Comparison of ENCODE assay signal across 28 cellular contexts in genomic region chr10:75032813-75033212, GRCh38.
DNase-seq lines count a peak whose midpoint lies in the region; ATAC-seq and TF ChIP-seq lines count a peak whose summit lies in the region.
"Had no signal": no experiment of that assay in that cellular context is flagged by ENCODE, and none has a peak within 500 bp of the region (broad histone marks: within the 10 kb centered on the region; RNA-seq: fewer than 3 reads in every experiment).

No MANE protein-coding gene starts in this region.

- peaks cover 41% of the 10 kb centered on the region for H3K4me1 Mint-ChIP-seq in activated CD4-positive, alpha-beta T cell treated with anti-CD3 and anti-CD28 coated beads, Interleukin-2, amount 10 ng/mL, durations not matched to agents 24 days and 14 days
- peaks cover 11% of the 10 kb centered on the region for H3K4me1 Mint-ChIP-seq in neural crest cell

- intact Hi-C loops in activated CD4-positive, alpha-beta T cell treated with anti-CD3 and anti-CD28 coated beads, Interleukin-2, amount 10 ng/mL, durations not matched to agents 24 days and 14 days (cut with micrococcal nuclease) = no loop called here
- intact Hi-C loops in left ventricle myocardium inferior (cut with micrococcal nuclease) = no loop called here
- intact Hi-C loops in heart left ventricle (cut with DNase I) = loop anchor here in 4 of 10 donors (5.0 to 10.0 kb wide), 3 partner anchors 39 to 64 kb away; a partner anchor contains a TSS

- H3K4me3 Mint-ChIP-seq in activated CD4-positive, alpha-beta T cell treated with anti-CD3 and anti-CD28 coated beads, Interleukin-2, amount 10 ng/mL, durations not matched to agents 24 days and 14 days = no peak overlapping the region
- no peak overlapping the region for H3K4me3 Mint-ChIP-seq in neural crest cell
- H3K4me3 Mint-ChIP-seq: B cell; CD8-positive, alpha-beta memory T cell; GM23338; H9 had no signal

- no peaks in the 10 kb centered on the region for H3K27me3 Mint-ChIP-seq in activated CD4-positive, alpha-beta T cell treated with anti-CD3 and anti-CD28 coated beads, Interleukin-2, amount 10 ng/mL, durations not matched to agents 24 days and 14 days
- H3K27me3 Mint-ChIP-seq in neural crest cell (ENCODE audit: low read depth) = no peaks in the 10 kb centered on the region
- H3K27me3 Mint-ChIP-seq: B cell; CD8-positive, alpha-beta memory T cell had no signal

- no peak for ATAC-seq in heart left ventricle

- peaks cover 33% of the 10 kb centered on the region for H3K4me1 ChIP-seq in left ventricle myocardium inferior
- H3K4me1 ChIP-seq in heart left ventricle = peaks cover 0 to 19% (median 9%) of the 10 kb centered on the region in 12 donors

- H3K4me3 ChIP-seq in left ventricle myocardium inferior = no peak overlapping the region
- H3K4me3 ChIP-seq in heart left ventricle = no peak overlapping the region
- H3K4me3 ChIP-seq: GM23338, K562 had no signal

- 94 to 96% (median 95%) methylated on average over 8 of the region's 8 CpGs for WGBS in heart left ventricle, 4 donors

- peaks cover 16% of the 10 kb centered on the region for H3K9me3 Mint-ChIP-seq in activated CD4-positive, alpha-beta T cell treated with anti-CD3 and anti-CD28 coated beads, Interleukin-2, amount 10 ng/mL, durations not matched to agents 24 days and 14 days
- H3K9me3 Mint-ChIP-seq in neural crest cell = no peaks in the 10 kb centered on the region
- H3K9me3 Mint-ChIP-seq: CD8-positive, alpha-beta memory T cell; GM23338; H9 had no signal

- H3K27ac ChIP-seq in left ventricle myocardium inferior (replicated peaks) (peak overlapping the region; percentile 75), heart left ventricle (peak overlapping the region in 1 of 12 donors; percentile 65)
- H3K27ac ChIP-seq: 22Rv1, C4-2B had no signal

- H3K36me3 ChIP-seq in left ventricle myocardium inferior = peaks cover 32% of the 10 kb centered on the region
- peaks cover 0 to 39% (median 31%) of the 10 kb centered on the region in 9 donors for H3K36me3 ChIP-seq in heart left ventricle

- peaks cover 36% of the 10 kb centered on the region for H3K36me3 Mint-ChIP-seq in activated CD4-positive, alpha-beta T cell treated with anti-CD3 and anti-CD28 coated beads, Interleukin-2, amount 10 ng/mL, durations not matched to agents 24 days and 14 days (ENCODE audit: low read depth)
- peaks cover 23% of the 10 kb centered on the region for H3K36me3 Mint-ChIP-seq in neural crest cell (ENCODE audit: low read depth)

- H3K9me3 ChIP-seq in left ventricle myocardium inferior (replicated peaks) (no peaks in the 10 kb centered on the region), heart left ventricle (no peaks in the 10 kb centered on the region)

- TF ChIP-seq CTCF in left ventricle myocardium inferior (IDR thresholded peaks at IDR 0.05; ENCODE audit: borderline replicate concordance) (no peak), heart left ventricle (IDR thresholded peaks at IDR 0.05) (no peak), neural crest cell (conservative IDR thresholded peaks at IDR 0.05) (no peak)

- H3K27me3 ChIP-seq in left ventricle myocardium inferior (ENCODE audit: low read depth) = no peaks in the 10 kb centered on the region
- no peaks in the 10 kb centered on the region for H3K27me3 ChIP-seq in heart left ventricle

- no peak for DNase-seq in activated CD4-positive, alpha-beta T cell treated with anti-CD3 and anti-CD28 coated beads, Interleukin-2, amount 10 ng/mL, durations not matched to agents 24 days and 14 days
- no peak for DNase-seq in activated CD4-positive, alpha-beta T cell treated with anti-CD3 and anti-CD28 coated beads, Interleukin-2, amount 50 U/mL, for 48 hours
- DNase-seq in left ventricle myocardium inferior (no peak), heart left ventricle (no peak), neural crest cell (ENCODE audit: low read depth, low spot score) (no peak), NOMO-1 treated with DMSO at 0.1 percent for 48 hours (lab: John Stamatoyannopoulos, UW; ENCODE audit: unreplicated experiment) (no peak)
- no peak for DNase-seq in stimulated activated CD4-positive, alpha-beta T cell treated with anti-CD3 and anti-CD28 coated beads, Interleukin-15, amount 100 ng/mL, for 24 hours
- DNase-seq: CD8-positive, alpha-beta memory T cell; DMS 273 treated with DMSO at 0.1 percent for 48 hours; DMS79; EL; GDM1; H9; Kasumi-1; NCI-H1092 treated with DMSO at 0.1 percent for 48 hours; NCI-H1436; NCI-H187; NCI-H2081 treated with DMSO at 0.1 percent for 48 hours; NCI-H2171; NCI-H226; NCI-H510A; NCI-H69; SIG-M5 had no signal

- H3K27ac Mint-ChIP-seq in activated CD4-positive, alpha-beta T cell treated with anti-CD3 and anti-CD28 coated beads, Interleukin-2, amount 10 ng/mL, durations not matched to agents 24 days and 14 days = peak overlapping the region; percentile 21
- H3K27ac Mint-ChIP-seq in neural crest cell (ENCODE audit: unreplicated experiment) = peak overlapping the region; percentile 52

- TF ChIP-seq POLR2A in heart left ventricle (IDR thresholded peaks at IDR 0.05) = no peak
